In the genomic region with DNA sequence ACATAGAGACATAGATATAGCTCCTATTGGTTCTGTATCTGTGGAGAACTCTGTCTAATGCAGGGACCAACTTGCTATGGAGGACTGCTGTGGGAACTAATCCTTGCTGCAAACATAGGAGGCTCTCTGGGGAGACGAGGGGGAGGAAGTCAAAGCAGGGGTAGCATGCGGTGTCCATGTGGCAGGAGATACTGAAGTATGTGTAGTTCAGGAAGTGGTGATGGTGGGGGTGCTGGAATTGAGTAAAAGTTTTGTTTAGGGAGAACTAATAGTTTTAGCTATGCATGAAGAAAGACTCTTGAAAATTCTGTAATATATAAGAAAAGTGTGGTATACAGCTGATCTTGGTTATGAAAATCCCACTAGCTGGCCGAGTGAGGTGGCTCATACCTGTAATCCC, we compare ENCODE assay signal across 8 cellular contexts.
DNase-seq lines count a peak whose midpoint lies in the region; ATAC-seq and TF ChIP-seq lines count a peak whose summit lies in the region.

No MANE protein-coding gene starts in this region.

- peaks cover 34 to 40% of the 10 kb centered on the region in 2 experiments for H3K4me1 ChIP-seq in neutrophil (ENCODE audit: control insufficient read depth in 1 of 2, insufficient read depth in 1 of 2, low read depth in 1 of 2, low read length in 1 of 2)

- intact Hi-C loops in activated CD4-positive, alpha-beta T cell treated with anti-CD3 and anti-CD28 coated beads, Interleukin-2, amount 10 ng/mL, durations not matched to agents 24 days and 14 days (cut with micrococcal nuclease) = no loop called here

- peaks cover 61% of the 10 kb centered on the region for H3K4me1 Mint-ChIP-seq in activated CD4-positive, alpha-beta T cell treated with anti-CD3 and anti-CD28 coated beads, Interleukin-2, amount 10 ng/mL, durations not matched to agents 24 days and 14 days
- H3K4me1 Mint-ChIP-seq in activated CD8-positive, alpha-beta T cell treated with anti-CD3 and anti-CD28 coated beads, Interleukin-2, amount 10 ng/mL, durations not matched to agents 7 days and 5 days (ENCODE audit: low read depth) = peaks cover 72% of the 10 kb centered on the region

- peak; percentile 72 for DNase-seq in activated CD4-positive, alpha-beta T cell treated with anti-CD3 and anti-CD28 coated beads, Interleukin-2, amount 10 ng/mL, durations not matched to agents 24 days and 14 days
- no peak for DNase-seq in activated CD4-positive, alpha-beta T cell treated with anti-CD3 and anti-CD28 coated beads, Interleukin-2, amount 50 U/mL, for 48 hours
- DNase-seq in activated CD8-positive, alpha-beta T cell treated with anti-CD3 and anti-CD28 coated beads, Interleukin-2, amount 10 ng/mL, durations not matched to agents 7 days and 5 days = peak; percentile 58
- no peak for DNase-seq in KG1 (lab: John Stamatoyannopoulos, UW)
- no peak for DNase-seq in NCI-H1694 treated with DMSO at 0.1 percent for 48 hours (lab: John Stamatoyannopoulos, UW)
- DNase-seq in NCI-H1092 (lab: John Stamatoyannopoulos, UW) = no peak

- H3K36me3 ChIP-seq in neutrophil = no peaks in the 10 kb centered on the region

- peak overlapping the region in 1 of 2 experiments; percentile 11 for H3K4me3 ChIP-seq in neutrophil (ENCODE audit: low read depth in 1 of 2, low read length in 1 of 2)

- H3K27me3 Mint-ChIP-seq in activated CD4-positive, alpha-beta T cell treated with anti-CD3 and anti-CD28 coated beads, Interleukin-2, amount 10 ng/mL, durations not matched to agents 24 days and 14 days = no peaks in the 10 kb centered on the region
- no peaks in the 10 kb centered on the region for H3K27me3 Mint-ChIP-seq in activated CD8-positive, alpha-beta T cell treated with anti-CD3 and anti-CD28 coated beads, Interleukin-2, amount 10 ng/mL, durations not matched to agents 7 days and 5 days (ENCODE audit: low read depth)

- no peaks in the 10 kb centered on the region for H3K9me3 ChIP-seq in neutrophil

- POLR2A ChIA-PET in activated CD8-positive, alpha-beta T cell treated with anti-CD3 and anti-CD28 coated beads, Interleukin-2, amount 10 ng/mL, durations not matched to agents 7 days and 5 days (lab: Charles Lee) = interaction anchor here (0.6 to 2.0 kb wide), 7 partner anchors 8 to 60 kb away, joined by 3 to 14 read pairs (median 4); no protein-coding TSS in a partner anchor

- no peaks in the 10 kb centered on the region for H3K27me3 ChIP-seq in neutrophil

- peak overlapping the region; percentile 64 for H3K27ac ChIP-seq in neutrophil

- H3K9me3 Mint-ChIP-seq in activated CD4-positive, alpha-beta T cell treated with anti-CD3 and anti-CD28 coated beads, Interleukin-2, amount 10 ng/mL, durations not matched to agents 24 days and 14 days = peaks cover 4% of the 10 kb centered on the region
- no peaks in the 10 kb centered on the region for H3K9me3 Mint-ChIP-seq in activated CD8-positive, alpha-beta T cell treated with anti-CD3 and anti-CD28 coated beads, Interleukin-2, amount 10 ng/mL, durations not matched to agents 7 days and 5 days (ENCODE audit: insufficient read depth)

- H3K27ac Mint-ChIP-seq in activated CD4-positive, alpha-beta T cell treated with anti-CD3 and anti-CD28 coated beads, Interleukin-2, amount 10 ng/mL, durations not matched to agents 24 days and 14 days = peak overlapping the region; percentile 93
- peak overlapping the region; percentile 72 for H3K27ac Mint-ChIP-seq in activated CD8-positive, alpha-beta T cell treated with anti-CD3 and anti-CD28 coated beads, Interleukin-2, amount 10 ng/mL, durations not matched to agents 7 days and 5 days

- H3K4me3 Mint-ChIP-seq in activated CD4-positive, alpha-beta T cell treated with anti-CD3 and anti-CD28 coated beads, Interleukin-2, amount 10 ng/mL, durations not matched to agents 24 days and 14 days = peak overlapping the region; percentile 58
- H3K4me3 Mint-ChIP-seq in activated CD8-positive, alpha-beta T cell treated with anti-CD3 and anti-CD28 coated beads, Interleukin-2, amount 10 ng/mL, durations not matched to agents 7 days and 5 days = peak overlapping the region; percentile 3

- CTCF ChIA-PET in activated CD8-positive, alpha-beta T cell treated with anti-CD3 and anti-CD28 coated beads, Interleukin-2, amount 10 ng/mL, durations not matched to agents 7 days and 5 days (lab: Charles Lee) = interaction anchor here (0.8 to 3.2 kb wide), 6 partner anchors 8 to 59 kb away, joined by 3 to 16 read pairs (median 3); no protein-coding TSS in a partner anchor

- H3K36me3 Mint-ChIP-seq in activated CD4-positive, alpha-beta T cell treated with anti-CD3 and anti-CD28 coated beads, Interleukin-2, amount 10 ng/mL, durations not matched to agents 24 days and 14 days (ENCODE audit: low read depth) = peaks cover 38% of the 10 kb centered on the region
- H3K36me3 Mint-ChIP-seq in activated CD8-positive, alpha-beta T cell treated with anti-CD3 and anti-CD28 coated beads, Interleukin-2, amount 10 ng/mL, durations not matched to agents 7 days and 5 days (ENCODE audit: low read depth) = peaks cover 48% of the 10 kb centered on the region

- ATAC-seq in HG03108 (IDR thresholded peaks at IDR 0.05; ENCODE audit: unreplicated experiment) = peak; percentile 55
- peak; percentile 80 for ATAC-seq in activated CD8-positive, alpha-beta T cell treated with anti-CD3 and anti-CD28 coated beads, Interleukin-2, amount 10 ng/mL, durations not matched to agents 7 days and 5 days

- no peak for TF ChIP-seq CTCF in neutrophil (IDR thresholded peaks at IDR 0.05)

Comparison
In these comparisons a context has a peak if more than half of its experiments do, and no peak if none do; other contexts are left out.
1. DNase-seq: peak in activated CD4-positive, alpha-beta T cell treated with anti-CD3 and anti-CD28 coated beads, Interleukin-2, amount 10 ng/mL, durations not matched to agents 24 days and 14 days (single experiment) and activated CD8-positive, alpha-beta T cell treated with anti-CD3 and anti-CD28 coated beads, Interleukin-2, amount 10 ng/mL, durations not matched to agents 7 days and 5 days (single experiment); none in activated CD4-positive, alpha-beta T cell treated with anti-CD3 and anti-CD28 coated beads, Interleukin-2, amount 50 U/mL, for 48 hours (0 of 2), KG1 (single experiment), NCI-H1694 treated with DMSO at 0.1 percent for 48 hours (single experiment) and NCI-H1092 (single experiment).